In genomic region chr2:137706786-137707613, GRCh38 we compare ENCODE assay signal across 1 cellular context.
TF ChIP-seq lines count a peak whose summit lies in the region.

No MANE protein-coding gene starts in this region.

TF ChIP-seq in SK-N-SH treated with all-trans-retinoic acid at 6 μM for 48 hours, 23 proteins besides CTCF, POLR2A, EP300 and RAD21 (continued from another document):
- no peak for TF ChIP-seq CSRNP3 (CRISPR knock-in tag; IDR thresholded peaks at IDR 0.05)
- TF ChIP-seq PPARA (CRISPR knock-in tag; IDR thresholded peaks at IDR 0.05; ENCODE audit: borderline replicate concordance) = no peak
- TF ChIP-seq ZNF70 (CRISPR knock-in tag; IDR thresholded peaks at IDR 0.05) = no peak
- no peak for TF ChIP-seq POU6F1 (CRISPR knock-in tag; IDR thresholded peaks at IDR 0.05; ENCODE audit: borderline replicate concordance, low read depth)
- no peak for TF ChIP-seq SNAI2 (CRISPR knock-in tag; IDR thresholded peaks at IDR 0.05)
- TF ChIP-seq TSHZ2 (CRISPR knock-in tag; IDR thresholded peaks at IDR 0.05) = no peak
- no peak for TF ChIP-seq ESRRG (CRISPR knock-in tag; IDR thresholded peaks at IDR 0.05)
TF ChIP-seq in SK-N-SH treated with all-trans-retinoic acid at 6 μM for 48 hours: peak in this region for 0.
